Comparison of ENCODE assay signal across 17 cellular contexts in the genomic region with DNA sequence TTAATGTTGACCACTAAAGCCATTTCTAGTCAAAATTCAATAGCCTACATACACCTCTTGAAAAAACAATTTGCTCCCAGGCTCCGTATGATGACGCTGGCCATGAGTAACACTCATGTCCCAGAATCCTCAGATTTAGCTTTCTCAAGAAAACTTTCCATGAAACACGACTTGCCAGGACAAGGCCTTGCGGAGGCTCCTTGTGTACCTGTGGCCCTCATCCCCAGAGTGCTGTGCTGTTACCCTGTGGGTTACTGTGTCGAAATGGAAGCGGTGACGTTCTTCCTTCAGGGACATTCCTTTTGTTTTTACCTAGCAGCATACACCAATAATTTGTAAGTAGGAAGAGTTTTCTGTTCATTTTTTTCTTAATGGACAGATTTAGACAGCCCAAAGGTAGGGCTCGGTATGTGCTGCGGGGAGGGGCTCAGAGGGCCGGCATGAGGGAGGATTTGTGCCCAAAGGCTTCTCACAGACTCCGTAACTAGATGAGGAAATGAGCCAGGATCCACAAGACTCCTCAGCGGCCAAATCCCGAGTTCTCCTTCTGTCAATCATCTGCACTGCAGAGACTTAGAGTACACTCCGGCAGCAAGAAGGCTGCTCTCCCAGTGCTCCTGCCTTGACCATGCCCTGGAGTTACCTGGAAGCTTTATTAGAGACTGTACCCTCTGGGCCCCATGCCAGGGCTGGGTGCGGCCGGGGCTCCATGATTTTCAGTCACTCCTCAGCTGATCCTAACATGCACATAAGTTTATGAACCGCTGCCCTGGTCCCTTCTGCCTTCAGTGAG. TPM values are rescaled to one million over a fixed set of nuclear protein-coding genes. Genes with fewer than 3 reads are reported as not detected.
A peak's percentile ranks its signal among the peaks of the same experiment; 100 is the strongest.
DNase-seq lines count a peak whose midpoint lies in the region; ATAC-seq and TF ChIP-seq lines count a peak whose summit lies in the region.
"Had no signal": no experiment of that assay in that cellular context is flagged by ENCODE, and none has a peak within 500 bp of the region (broad histone marks: within the 10 kb centered on the region; RNA-seq: fewer than 3 reads in every experiment).

No MANE protein-coding gene starts in this region.

- CTCF ChIA-PET in Panc1 (lab: Charles Lee) (interaction anchor here (0.6 kb wide), 1 partner anchor 49 kb away, joined by 5 read pairs; no protein-coding TSS in a partner anchor), A673 (lab: Charles Lee) (no interaction called here)

- in situ Hi-C loops in Panc1 (cut with HindIII; ENCODE audit: low pct_unique_long_range_greater_than_20kb, low sequenced_read_pairs): no loop called here

- peak; percentile 79 for ATAC-seq in Panc1
- no peak for ATAC-seq in right lobe of liver
- ATAC-seq: gastrocnemius medialis, PC-3 had no signal

- no peak for TF ChIP-seq EP300 in suprapubic skin (IDR thresholded peaks at IDR 0.05)

- POLR2A ChIA-PET in Panc1 (lab: Charles Lee): no interaction called here
- POLR2A ChIA-PET in A673 (lab: Charles Lee; ENCODE audit: low non-redundant PET): no interaction called here

- H3K4me1 ChIP-seq in Panc1 (ENCODE audit: control insufficient read depth, insufficient read depth, low read length) (peaks cover 30% of the 10 kb centered on the region), right lobe of liver (peaks cover 0 to 44% (median 17%) of the 10 kb centered on the region in 4 donors), suprapubic skin (peaks cover 75% of the 10 kb centered on the region), A673 (ENCODE audit: insufficient read depth, low read length, poor library complexity, severe bottlenecking) (peaks cover 9% of the 10 kb centered on the region)

- DNase-seq in Panc1 (ENCODE audit: low read depth, low spot score) (no peak), coronary artery (ENCODE audit: low spot score) (no peak), right lobe of liver (no peak), suprapubic skin (ENCODE audit: low spot score in 2 of 2) (no peak), COLO829 (ENCODE audit: low spot score) (no peak), A673 (ENCODE audit: low spot score) (no peak), RKO (ENCODE audit: low spot score) (no peak), NCI-H446 treated with DMSO at 0.1 percent for 48 hours (lab: John Stamatoyannopoulos, UW) (no peak)
- DNase-seq: activated B cell treated with CpG ODN at 0.5 μM for 24 hours; activated naive CD4-positive, alpha-beta T cell treated with anti-CD3 and anti-CD28 coated beads, Interleukin-2, amount 10 ng/mL, durations not matched to agents 7 days and 5 days; effector CD8-positive, alpha-beta T cell; gastrocnemius medialis; GDM1; NCI-H1694 treated with DMSO at 0.1 percent for 48 hours; NCI-H510A; PC-3; posterior cingulate gyrus had no signal

- 69% methylated on average over 11 of the region's 17 CpGs for WGBS in right lobe of liver (ENCODE audit: insufficient coverage, low coverage, low lambda C conversion rate, missing lambda C conversion rate)
- 51% methylated on average over 12 of the region's 17 CpGs for WGBS in suprapubic skin

- BruUV-seq in Panc1 (replicated peaks; lab: Mats Ljungman, UMichigan): no TSS peak
- BruUV-seq in A673 (replicated peaks; lab: Mats Ljungman, UMichigan): no TSS peak

- TF ChIP-seq CTCF in Panc1 (IDR thresholded peaks at IDR 0.05) (no peak), coronary artery (IDR thresholded peaks at IDR 0.05) (no peak), right lobe of liver (IDR thresholded peaks at IDR 0.05) (no peak), suprapubic skin (IDR thresholded peaks at IDR 0.05) (no peak), A673 (conservative IDR thresholded peaks at IDR 0.05; ENCODE audit: low read depth, low read length) (no peak)

- no peaks in the 10 kb centered on the region for H3K9me3 ChIP-seq in Panc1 (ENCODE audit: control insufficient read depth, insufficient read depth, low read depth, low read length)
- no peaks in the 10 kb centered on the region for H3K9me3 ChIP-seq in right lobe of liver
- no peaks in the 10 kb centered on the region for H3K9me3 ChIP-seq in suprapubic skin
- no peaks in the 10 kb centered on the region for H3K9me3 ChIP-seq in A673 (ENCODE audit: low read depth, low read length, poor library complexity, severe bottlenecking)
- H3K9me3 ChIP-seq: gastrocnemius medialis had no signal

- H3K27me3 ChIP-seq in Panc1 (ENCODE audit: control insufficient read depth, insufficient read depth, low read length) (no peaks in the 10 kb centered on the region), right lobe of liver (no peaks in the 10 kb centered on the region), suprapubic skin (no peaks in the 10 kb centered on the region), A673 (replicated peaks; ENCODE audit: insufficient read depth, low read depth, low read length, poor library complexity) (no peaks in the 10 kb centered on the region)
- H3K27me3 ChIP-seq: gastrocnemius medialis had no signal

- intact Hi-C loops in Panc1 (cut with micrococcal nuclease; ENCODE audit: unreplicated experiment): no loop called here
- intact Hi-C loops in right lobe of liver (cut with DNase I): no loop called here
- intact Hi-C loops in A673 (cut with micrococcal nuclease; ENCODE audit: unreplicated experiment): no loop called here

- peak overlapping the region; percentile 63 for H3K27ac ChIP-seq in Panc1 (ENCODE audit: low read length)
- H3K27ac ChIP-seq in coronary artery: peak overlapping the region; percentile 73 to 81
- peak overlapping the region; percentile 74 to 80 (median 80) for H3K27ac ChIP-seq in right lobe of liver
- H3K27ac ChIP-seq in suprapubic skin: peak overlapping the region; percentile 81
- no peak overlapping the region for H3K27ac ChIP-seq in A673 (ENCODE audit: low read depth, low read length, poor library complexity, severe bottlenecking)

- H3K4me3 ChIP-seq in Panc1 (ENCODE audit: low read depth in 2 of 2, low read length in 2 of 2): no peak overlapping the region
- no peak overlapping the region for H3K4me3 ChIP-seq in coronary artery
- no peak overlapping the region for H3K4me3 ChIP-seq in right lobe of liver
- no peak overlapping the region for H3K4me3 ChIP-seq in suprapubic skin
- no peak overlapping the region for H3K4me3 ChIP-seq in A673 (ENCODE audit: low read depth, low read length, poor library complexity, severe bottlenecking)
- H3K4me3 ChIP-seq: gastrocnemius medialis had no signal

- TF ChIP-seq POLR2A in right lobe of liver (IDR thresholded peaks at IDR 0.05): no peak
- TF ChIP-seq POLR2A in suprapubic skin (IDR thresholded peaks at IDR 0.05): no peak

- H3K36me3 ChIP-seq in Panc1 (ENCODE audit: control insufficient read depth, insufficient read depth, low read length) (no peaks in the 10 kb centered on the region), right lobe of liver (no peaks in the 10 kb centered on the region), suprapubic skin (no peaks in the 10 kb centered on the region), A673 (ENCODE audit: insufficient read depth, low read length, poor library complexity, severe bottlenecking) (no peaks in the 10 kb centered on the region)
- H3K36me3 ChIP-seq: gastrocnemius medialis had no signal

RNA-seq across cellular contexts. Expression of a gene that starts 17.8 kb away (rescaled TPM):
- total RNA-seq in Panc1 (2021; ENCODE audit: unreplicated experiment) (70.0 TPM), right lobe of liver (10 to 100 TPM; 18.8 to 52.7 (median 33.9) TPM), suprapubic skin (100 to 1,000 TPM in 1 of 4 donors, 10 to 100 TPM in 3; 89.6 to 129 (median 90.9) TPM), A673 (2021) (48.1 and 54.8 TPM in 2 replicates)
- polyA plus RNA-seq in Panc1 (2012; ENCODE audit: insufficient read length): 25.1 TPM
- total RNA-seq: activated B cell treated with CpG ODN at 0.5 μM for 24 hours had no signal
